In the genomic region with DNA sequence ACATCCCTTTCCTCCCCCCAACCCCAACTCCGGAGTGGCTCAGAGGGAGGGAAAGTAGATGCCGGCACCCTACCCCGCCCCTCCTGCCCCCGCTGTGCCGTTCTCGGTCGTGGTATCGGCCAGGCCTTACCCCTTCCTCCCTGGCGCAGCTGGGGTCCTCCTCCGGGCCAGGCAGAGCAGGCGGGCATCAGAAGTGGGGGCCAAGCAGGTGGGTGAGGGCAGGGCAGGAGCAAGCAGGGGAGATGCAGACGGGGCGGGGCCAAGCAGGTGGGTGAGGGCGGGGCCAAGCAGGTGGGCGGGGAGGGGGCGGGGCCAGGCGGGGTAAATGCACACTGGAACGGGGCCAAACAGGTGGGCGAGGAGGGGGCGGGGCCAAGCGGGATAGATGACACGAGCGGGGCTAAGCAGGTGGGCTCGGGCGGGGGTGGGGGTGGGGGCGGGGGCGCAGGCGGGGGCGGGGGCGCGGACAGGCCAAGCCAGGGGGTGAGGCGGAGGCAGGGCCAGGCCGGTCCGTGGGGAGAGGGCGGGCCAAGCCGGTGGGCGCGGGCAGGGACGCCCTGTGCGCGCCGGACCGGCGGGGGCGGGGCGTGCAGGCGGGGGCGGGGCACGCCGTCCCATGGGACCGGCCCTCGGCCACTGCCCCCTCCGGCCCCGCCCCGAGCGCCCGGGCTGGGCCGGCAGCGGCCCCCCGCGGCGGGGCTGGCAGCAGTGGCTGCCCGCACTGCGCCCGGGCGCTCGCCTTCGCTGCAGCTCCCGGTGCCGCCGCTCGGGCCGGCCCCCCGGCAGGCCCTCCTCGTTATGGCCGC, we compare ENCODE assay signal across 8 cellular contexts.
DNase-seq lines count a peak whose midpoint lies in the region; ATAC-seq lines count a peak whose summit lies in the region.

KCNQ1 (plus strand) TSS at position 708 of the 806 bp plus-strand sequence; CDS start at position 799, 91 bp downstream.
A gene with protein sequence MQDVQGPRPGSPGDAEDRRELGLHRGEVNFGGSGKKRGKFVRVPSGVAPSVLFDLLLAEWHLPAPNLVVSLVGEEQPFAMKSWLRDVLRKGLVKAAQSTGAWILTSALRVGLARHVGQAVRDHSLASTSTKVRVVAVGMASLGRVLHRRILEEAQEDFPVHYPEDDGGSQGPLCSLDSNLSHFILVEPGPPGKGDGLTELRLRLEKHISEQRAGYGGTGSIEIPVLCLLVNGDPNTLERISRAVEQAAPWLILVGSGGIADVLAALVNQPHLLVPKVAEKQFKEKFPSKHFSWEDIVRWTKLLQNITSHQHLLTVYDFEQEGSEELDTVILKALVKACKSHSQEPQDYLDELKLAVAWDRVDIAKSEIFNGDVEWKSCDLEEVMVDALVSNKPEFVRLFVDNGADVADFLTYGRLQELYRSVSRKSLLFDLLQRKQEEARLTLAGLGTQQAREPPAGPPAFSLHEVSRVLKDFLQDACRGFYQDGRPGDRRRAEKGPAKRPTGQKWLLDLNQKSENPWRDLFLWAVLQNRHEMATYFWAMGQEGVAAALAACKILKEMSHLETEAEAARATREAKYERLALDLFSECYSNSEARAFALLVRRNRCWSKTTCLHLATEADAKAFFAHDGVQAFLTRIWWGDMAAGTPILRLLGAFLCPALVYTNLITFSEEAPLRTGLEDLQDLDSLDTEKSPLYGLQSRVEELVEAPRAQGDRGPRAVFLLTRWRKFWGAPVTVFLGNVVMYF (N-terminal part only) (minus strand): TSS at position 214 of the 806 bp plus-strand sequence. CDS start 21,478 bp downstream, outside the sequence.

- H3K9me3 Mint-ChIP-seq in activated naive CD8-positive, alpha-beta T cell (ENCODE audit: low read depth) = no peaks in the 10 kb centered on the region

- H3K27me3 Mint-ChIP-seq in activated naive CD8-positive, alpha-beta T cell = no peaks in the 10 kb centered on the region

- no peaks in the 10 kb centered on the region for H3K36me3 Mint-ChIP-seq in activated naive CD8-positive, alpha-beta T cell

- H3K27ac Mint-ChIP-seq in activated naive CD8-positive, alpha-beta T cell = peak within 1 kb of the TSS; percentile 80

- H3K4me3 Mint-ChIP-seq in activated naive CD8-positive, alpha-beta T cell = peak within 1 kb of the TSS; percentile 89

- DNase-seq in T follicular helper cell (ENCODE audit: low read depth) (peak; percentile 71), iPS-NIHi7 (ENCODE audit: extremely low spot score) (peak; percentile 95)
- peak; percentile 64 to 80 for DNase-seq in stimulated activated CD4-positive, alpha-beta T cell treated with anti-CD3 and anti-CD28 coated beads, Interleukin-2, amount 100 ng/mL, for 48 hours

- peak; percentile 40 for ATAC-seq in HG02759 (IDR thresholded peaks at IDR 0.05; ENCODE audit: unreplicated experiment)
- ATAC-seq in HG03460 (IDR thresholded peaks at IDR 0.05; ENCODE audit: unreplicated experiment) = no peak
- no peak for ATAC-seq in HG03045 (IDR thresholded peaks at IDR 0.05; ENCODE audit: unreplicated experiment)
- no peak for ATAC-seq in HG03175 (IDR thresholded peaks at IDR 0.05; ENCODE audit: unreplicated experiment)

- peaks cover 45% of the 10 kb centered on the region for H3K4me1 Mint-ChIP-seq in activated naive CD8-positive, alpha-beta T cell (ENCODE audit: low read depth)
